Comparison of ENCODE assay signal across 2 cellular contexts in the genomic region with DNA sequence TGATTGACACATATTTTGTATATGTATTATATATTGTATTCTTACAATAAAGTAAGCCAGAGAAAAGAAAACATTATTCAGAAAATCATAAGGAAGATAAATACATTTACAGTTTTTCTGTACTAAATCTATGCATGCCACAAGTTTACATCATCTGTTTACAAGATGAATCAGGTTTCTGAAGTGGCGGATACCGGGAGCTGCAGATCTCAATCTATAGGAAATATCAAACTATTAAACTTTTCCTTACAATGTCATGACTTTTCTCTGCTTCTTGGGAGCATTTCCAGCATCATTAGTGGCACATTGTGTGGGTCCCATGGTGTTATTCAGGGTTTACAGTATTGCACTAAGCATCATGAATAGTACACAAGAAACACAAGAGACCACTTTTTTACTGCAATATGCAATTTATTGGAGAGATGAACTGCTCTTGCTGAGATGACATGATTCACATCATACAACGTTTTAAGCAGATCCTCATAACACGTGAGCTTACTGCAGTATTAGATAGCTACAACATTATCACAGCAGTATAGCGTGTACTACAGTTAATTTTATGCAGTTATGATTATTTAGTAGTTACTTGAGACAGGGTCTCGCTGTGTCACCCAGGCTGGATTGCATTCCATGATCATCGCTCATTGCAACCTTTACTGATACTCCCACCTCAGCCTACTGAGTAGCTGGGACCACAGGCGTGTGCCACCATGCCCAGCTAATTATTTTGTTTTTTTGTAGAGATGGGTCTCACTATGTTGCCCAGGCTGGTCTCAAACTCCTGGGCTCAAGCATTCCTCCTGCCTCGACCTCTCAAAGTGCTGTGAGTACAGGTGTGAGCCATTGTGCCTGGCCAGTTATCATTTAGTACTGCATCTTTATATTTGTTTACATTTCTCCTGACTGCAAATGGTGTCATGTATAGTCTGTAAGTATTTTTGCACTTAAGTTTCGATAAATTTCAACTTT.
TF ChIP-seq lines count a peak whose summit lies in the region.

No MANE protein-coding gene starts in this region.

TF ChIP-seq in HEK293T, 16 proteins besides CTCF, POLR2A, EP300 and RAD21:
- TF ChIP-seq, protein P1, sequence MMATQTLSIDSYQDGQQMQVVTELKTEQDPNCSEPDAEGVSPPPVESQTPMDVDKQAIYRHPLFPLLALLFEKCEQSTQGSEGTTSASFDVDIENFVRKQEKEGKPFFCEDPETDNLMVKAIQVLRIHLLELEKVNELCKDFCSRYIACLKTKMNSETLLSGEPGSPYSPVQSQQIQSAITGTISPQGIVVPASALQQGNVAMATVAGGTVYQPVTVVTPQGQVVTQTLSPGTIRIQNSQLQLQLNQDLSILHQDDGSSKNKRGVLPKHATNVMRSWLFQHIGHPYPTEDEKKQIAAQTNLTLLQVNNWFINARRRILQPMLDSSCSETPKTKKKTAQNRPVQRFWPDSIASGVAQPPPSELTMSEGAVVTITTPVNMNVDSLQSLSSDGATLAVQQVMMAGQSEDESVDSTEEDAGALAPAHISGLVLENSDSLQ (IDR thresholded peaks at IDR 0.05), result peak; percentile 7; the same call in 1 of the 2 replicates
- TF ChIP-seq FOXK2 (IDR thresholded peaks at IDR 0.05) (no peak), L3MBTL2 (conservative IDR thresholded peaks at IDR 0.05) (no peak), SP1 (IDR thresholded peaks at IDR 0.05) (no peak), ARNT (IDR thresholded peaks at IDR 0.05) (no peak), FOXM1 (IDR thresholded peaks at IDR 0.05; ENCODE audit: borderline replicate concordance) (no peak)

TF ChIP-seq in endothelial cell of umbilical vein, 7 proteins besides CTCF, POLR2A, EP300 and RAD21:
- TF ChIP-seq MYC (IDR thresholded peaks at IDR 0.05; ENCODE audit: low read depth, low read length), result no peak
- TF ChIP-seq JUN (IDR thresholded peaks at IDR 0.05; ENCODE audit: borderline replicate concordance, insufficient read depth, insufficient read length, low read depth), result peak; percentile 60
- peak; percentile 91 for TF ChIP-seq GATA2 (IDR thresholded peaks at IDR 0.05; ENCODE audit: insufficient read depth, insufficient read length, low read depth, low read length)
- TF ChIP-seq FOS (IDR thresholded peaks at IDR 0.05; ENCODE audit: borderline replicate concordance, insufficient read depth, low read length), result peak; percentile 46
- peak; percentile 30 for TF ChIP-seq POLR2AphosphoS5 (IDR thresholded peaks at IDR 0.05; ENCODE audit: insufficient read depth, low read depth, low read length)
- no peak for TF ChIP-seq EZH2 (IDR thresholded peaks at IDR 0.05; ENCODE audit: borderline replicate concordance, low read depth, low read length, severe bottlenecking)
